Comparison of ENCODE assay signal across 15 cellular contexts in the genomic region with DNA sequence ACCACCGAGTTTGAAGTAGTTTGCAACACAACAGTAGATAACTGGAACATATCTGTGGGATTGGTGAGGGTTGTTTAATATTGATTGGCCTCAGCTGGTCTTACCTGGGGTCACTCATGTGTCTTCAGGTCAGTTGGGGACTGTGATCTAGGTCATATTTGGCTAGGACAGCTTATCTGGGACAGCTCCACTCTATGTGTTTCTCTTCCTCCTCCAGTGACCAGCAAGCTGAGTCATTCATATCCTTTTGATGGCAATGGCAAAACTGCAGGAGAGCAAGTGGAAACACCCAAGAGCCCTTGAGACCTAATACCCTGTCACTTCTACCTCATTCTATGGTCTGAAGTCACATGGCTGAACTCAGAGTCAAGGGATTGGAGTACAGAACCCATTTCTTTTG. TPM values are rescaled to one million over a fixed set of nuclear protein-coding genes. Genes with fewer than 3 reads are reported as not detected.
A peak's percentile ranks its signal among the peaks of the same experiment; 100 is the strongest.
DNase-seq lines count a peak whose midpoint lies in the region; ATAC-seq, FAIRE-seq and TF ChIP-seq lines count a peak whose summit lies in the region.
"Not testable (repeated sequence)": the region's sequence is repeated elsewhere in the genome, so short reads cannot be mapped to it uniquely, and the experiment has no call there.
"Had no signal": no experiment of that assay in that cellular context is flagged by ENCODE, and none has a peak within 500 bp of the region (broad histone marks: within the 10 kb centered on the region; RNA-seq: fewer than 3 reads in every experiment).

No MANE protein-coding gene starts in this region.

- ATAC-seq in GM18505 (IDR thresholded peaks at IDR 0.05; ENCODE audit: unreplicated experiment) (peak; percentile 59), GM18907 (IDR thresholded peaks at IDR 0.05; ENCODE audit: unreplicated experiment) (peak; percentile 66), GM21381 (IDR thresholded peaks at IDR 0.05; ENCODE audit: unreplicated experiment) (peak; percentile 42), HG02623 (IDR thresholded peaks at IDR 0.05; ENCODE audit: unreplicated experiment) (peak; percentile 42), HG03039 (IDR thresholded peaks at IDR 0.05; ENCODE audit: unreplicated experiment) (peak; percentile 51), HG03378 (IDR thresholded peaks at IDR 0.05; ENCODE audit: unreplicated experiment) (peak; percentile 72), upper lobe of left lung (ENCODE audit: low FRiP score in 2 of 2) (peak; percentile 63 to 64)

- H3K27me3 ChIP-seq in bronchial epithelial cell (ENCODE audit: control insufficient read depth, insufficient read depth, low read length); upper lobe of left lung: not testable (repeated sequence)

- not testable (repeated sequence) for TF ChIP-seq POLR2A in GM18505 (IDR thresholded peaks at IDR 0.05; ENCODE audit: borderline replicate concordance, extremely low read depth, insufficient read depth, insufficient read length); upper lobe of left lung (IDR thresholded peaks at IDR 0.05)

- DNase-seq in bronchial epithelial cell (ENCODE audit: low read depth); upper lobe of left lung: not testable (repeated sequence)

- not testable (repeated sequence) for H3K4me1 ChIP-seq in upper lobe of left lung

- not testable (repeated sequence) for H3K27ac ChIP-seq in upper lobe of left lung

- not testable (repeated sequence) for TF ChIP-seq EP300 in upper lobe of left lung (IDR thresholded peaks at IDR 0.05)

- H3K4me3 ChIP-seq in bronchial epithelial cell (ENCODE audit: low read depth, low read length); upper lobe of left lung: not testable (repeated sequence)

- 92 to 100% methylated on average over 1 of the region's 1 CpG for WGBS in upper lobe of left lung, 2 donors

- peak; percentile 95 for FAIRE-seq in bronchial epithelial cell (lab: Jason Lieb, UNC)

- not testable (repeated sequence) for H3K36me3 ChIP-seq in bronchial epithelial cell (ENCODE audit: control insufficient read depth, insufficient read depth, low read length); upper lobe of left lung

- not testable (repeated sequence) for TF ChIP-seq CTCF in bronchial epithelial cell (IDR thresholded peaks at IDR 0.05; ENCODE audit: insufficient read depth, low read length, severe bottlenecking); upper lobe of left lung (IDR thresholded peaks at IDR 0.05)

- H3K9me3 ChIP-seq in upper lobe of left lung = not testable (repeated sequence)

RNA-seq across cellular contexts. Expression of a gene that starts 5.8 kb away (rescaled TPM):
- total RNA-seq in bronchial epithelial cell (not detected in 2 replicates), upper lobe of left lung (not detected)
- total RNA-seq: activated CD4-positive, alpha-beta memory T cell treated with anti-CD3 and anti-CD28 coated beads, Interleukin-2, amount 10 ng/mL, durations not matched to agents 7 days and 5 days; activated naive CD4-positive, alpha-beta T cell treated with anti-CD3 and anti-CD28 coated beads, Interleukin-2, amount 50 U/mL, for 72 hours; activated T-helper 2 cell treated with anti-CD3 and anti-CD28 coated beads, Interferon-gamma antibody, Interleukin-2, Interleukin-4, amounts not matched to agents 10 μg/mL and 5 μg/mL and 100 μg/mL, durations not matched to agents 14 hours and 24 hours and 36 hours; cardiac muscle cell; heart right ventricle; temporal lobe; uterus had no signal
